In the genomic region with DNA sequence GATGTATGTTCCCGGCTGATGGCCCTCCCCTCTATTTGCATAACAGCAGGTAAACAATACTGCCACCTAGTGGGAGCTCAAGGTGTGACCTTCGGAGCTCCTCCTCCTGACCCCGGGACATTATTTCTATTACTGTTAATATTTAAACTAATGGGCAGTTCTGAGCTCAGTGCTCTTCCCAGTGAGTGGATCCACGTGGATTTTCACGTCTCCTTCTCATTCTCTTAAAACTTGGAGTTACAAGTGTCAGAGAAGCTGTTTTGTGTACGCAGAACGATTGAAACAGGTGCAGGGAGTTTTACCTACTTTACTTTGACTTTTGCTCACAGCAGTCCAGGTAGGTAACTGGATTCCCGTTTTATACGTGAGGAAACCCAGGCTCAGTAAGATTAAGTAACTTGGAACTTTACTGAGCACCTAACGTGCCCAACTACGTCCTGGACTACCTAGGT, we compare ENCODE assay signal across 8 cellular contexts.
A peak's percentile ranks its signal among the peaks of the same experiment; 100 is the strongest.
DNase-seq lines count a peak whose midpoint lies in the region; ATAC-seq and TF ChIP-seq lines count a peak whose summit lies in the region.

No MANE protein-coding gene starts in this region.

- H3K4me3 ChIP-seq in DOHH2 (ENCODE audit: low read length) (no peak overlapping the region), smooth muscle cell (no peak overlapping the region)

- H3K4me1 Mint-ChIP-seq in activated naive CD4-positive, alpha-beta T cell treated with anti-CD3 and anti-CD28 coated beads, Interleukin-2, amount 10 ng/mL, durations not matched to agents 7 days and 5 days: peaks cover 6% of the 10 kb centered on the region

- H3K9ac ChIP-seq in smooth muscle cell (ENCODE audit: low read depth): no peak overlapping the region

- H3K27ac ChIP-seq in DOHH2 (ENCODE audit: low read depth, low read length) (no peak overlapping the region), smooth muscle cell (ENCODE audit: low read depth) (no peak overlapping the region)

- H3K9me3 ChIP-seq in DOHH2 (ENCODE audit: control insufficient read depth, insufficient read depth, low read length) (no peaks in the 10 kb centered on the region), smooth muscle cell (replicated peaks; ENCODE audit: low read depth) (no peaks in the 10 kb centered on the region)

- H3K27me3 Mint-ChIP-seq in activated naive CD4-positive, alpha-beta T cell treated with anti-CD3 and anti-CD28 coated beads, Interleukin-2, amount 10 ng/mL, durations not matched to agents 7 days and 5 days: peaks cover 4% of the 10 kb centered on the region

- H3K79me2 ChIP-seq in DOHH2 (ENCODE audit: control insufficient read depth, low read length) (no peaks in the 10 kb centered on the region), smooth muscle cell (ENCODE audit: low read depth) (peaks cover 48% of the 10 kb centered on the region)

- H3K9me3 Mint-ChIP-seq in activated naive CD4-positive, alpha-beta T cell treated with anti-CD3 and anti-CD28 coated beads, Interleukin-2, amount 10 ng/mL, durations not matched to agents 7 days and 5 days: no peaks in the 10 kb centered on the region

- H3K27me3 ChIP-seq in DOHH2 (ENCODE audit: control insufficient read depth, low read length): 0 out of 2 replicates have a peak, but pooled peaks cover 3% of the 10 kb centered on the region
- H3K27me3 ChIP-seq in smooth muscle cell (ENCODE audit: low read depth): no peaks in the 10 kb centered on the region

- H3K4me3 Mint-ChIP-seq in activated naive CD4-positive, alpha-beta T cell treated with anti-CD3 and anti-CD28 coated beads, Interleukin-2, amount 10 ng/mL, durations not matched to agents 7 days and 5 days: no peak overlapping the region

- 68% methylated on average over 11 of the region's 11 CpGs for WGBS in smooth muscle cell (ENCODE audit: low lambda C conversion rate)

- H3K4me2 ChIP-seq in DOHH2 (ENCODE audit: low read length): no peak overlapping the region
- no peak overlapping the region for H3K4me2 ChIP-seq in smooth muscle cell

- H3K36me3 Mint-ChIP-seq in activated naive CD4-positive, alpha-beta T cell treated with anti-CD3 and anti-CD28 coated beads, Interleukin-2, amount 10 ng/mL, durations not matched to agents 7 days and 5 days: no peaks in the 10 kb centered on the region

- CTCF ChIA-PET in activated naive CD4-positive, alpha-beta T cell treated with anti-CD3 and anti-CD28 coated beads, Interleukin-2, amount 10 ng/mL, durations not matched to agents 7 days and 5 days (lab: Charles Lee): interaction anchor here (0.7 to 4.9 kb wide), 40 partner anchors 8 to 193 kb away, joined by 3 to 57 read pairs (median 4); no protein-coding TSS in a partner anchor

- intact Hi-C loops in left cardiac atrium (cut with DNase I): loop anchor here in 1 of 2 donors (5.0 kb wide), 1 partner anchor 136 kb away; no protein-coding TSS in a partner anchor

- H3K27ac Mint-ChIP-seq in activated naive CD4-positive, alpha-beta T cell treated with anti-CD3 and anti-CD28 coated beads, Interleukin-2, amount 10 ng/mL, durations not matched to agents 7 days and 5 days: no peak overlapping the region

- DNase-seq in HS-27A (ENCODE audit: low read depth) (peak; percentile 36), SKM-1 (lab: John Stamatoyannopoulos, UW; ENCODE audit: unreplicated experiment) (peak; percentile 39), left cardiac atrium (peak; percentile 72), smooth muscle cell (lab: John Stamatoyannopoulos, UW; ENCODE audit: unreplicated experiment) (no peak)
- peak; percentile 78 for DNase-seq in activated naive CD4-positive, alpha-beta T cell treated with anti-CD3 and anti-CD28 coated beads, Interleukin-2, amount 10 ng/mL, durations not matched to agents 7 days and 5 days

- ATAC-seq in left cardiac atrium: peak; percentile 77 to 78
- no peak for ATAC-seq in HG02852 (IDR thresholded peaks at IDR 0.05; ENCODE audit: unreplicated experiment)
- ATAC-seq in GM18870 (IDR thresholded peaks at IDR 0.05; ENCODE audit: unreplicated experiment): no peak

- H2AFZ ChIP-seq in smooth muscle cell (ENCODE audit: low read depth): no peak overlapping the region

- H3K36me3 ChIP-seq in DOHH2 (ENCODE audit: control insufficient read depth, low read length): no peaks in the 10 kb centered on the region
- no peaks in the 10 kb centered on the region for H3K36me3 ChIP-seq in smooth muscle cell (ENCODE audit: low read depth)

- H3F3A ChIP-seq in DOHH2 (ENCODE audit: control insufficient read depth, insufficient read depth): no peaks in the 10 kb centered on the region
- peaks cover 10% of the 10 kb centered on the region for H3F3A ChIP-seq in smooth muscle cell (ENCODE audit: low read depth)

- peaks cover 14% of the 10 kb centered on the region for H3K4me1 ChIP-seq in DOHH2 (ENCODE audit: control insufficient read depth, low read length)
- H3K4me1 ChIP-seq in smooth muscle cell (ENCODE audit: low read depth): peaks cover 12% of the 10 kb centered on the region

- no peaks in the 10 kb centered on the region for H3K9me2 ChIP-seq in DOHH2 (replicated peaks; ENCODE audit: control insufficient read depth, low read length)

- H4K20me1 ChIP-seq in DOHH2 (ENCODE audit: control insufficient read depth, insufficient read depth, low read depth, low read length) (no peaks in the 10 kb centered on the region), smooth muscle cell (ENCODE audit: low read depth) (peaks cover 39% of the 10 kb centered on the region)

- peak; percentile 71 for TF ChIP-seq CTCF in DOHH2 (IDR thresholded peaks at IDR 0.05; ENCODE audit: low read depth, low read length, poor library complexity, severe bottlenecking)
- TF ChIP-seq CTCF in smooth muscle cell (IDR thresholded peaks at IDR 0.05; ENCODE audit: borderline replicate concordance, insufficient read depth, poor library complexity, severe bottlenecking): peak; percentile 72

Comparison
In these comparisons a context has a peak if more than half of its experiments do, and no peak if none do; other contexts are left out.
1. ATAC-seq: peak in left cardiac atrium (2 of 2); none in HG02852 (single experiment) and GM18870 (single experiment).